Comparison of ENCODE assay signal across 8 cellular contexts in genomic region chr7:18610331-18610948, GRCh38.
DNase-seq lines count a peak whose midpoint lies in the region; ATAC-seq and TF ChIP-seq lines count a peak whose summit lies in the region.

No MANE protein-coding gene starts in this region.

- H4K20me1 ChIP-seq in hepatocyte (ENCODE audit: insufficient read depth, poor library complexity, severe bottlenecking) = no peaks in the 10 kb centered on the region

- no peaks in the 10 kb centered on the region for H3K36me3 Mint-ChIP-seq in Caco-2 (ENCODE audit: insufficient read depth, unreplicated experiment)

- H3K27ac Mint-ChIP-seq in Caco-2 (ENCODE audit: unreplicated experiment) = no peak overlapping the region

- WGBS in hepatocyte (ENCODE audit: low lambda C conversion rate, missing lambda C conversion rate) = 43% methylated on average over 8 of the region's 8 CpGs

- H3K4me3 ChIP-seq in Caco-2 (ENCODE audit: low read depth, low read length) (no peak overlapping the region), hepatocyte (no peak overlapping the region)

- TF ChIP-seq CTCF in Caco-2 (IDR thresholded peaks at IDR 0.05; ENCODE audit: insufficient read depth in 1 of 2, low read depth in 1 of 2, low read length in 1 of 2, severe bottlenecking in 1 of 2, unreplicated experiment in 1 of 2) = peak; percentile 62 to 66
- peak; percentile 48 for TF ChIP-seq CTCF in hepatocyte (IDR thresholded peaks at IDR 0.05; ENCODE audit: poor library complexity)

- no peaks in the 10 kb centered on the region for H3K27me3 Mint-ChIP-seq in Caco-2 (ENCODE audit: insufficient read depth, unreplicated experiment)

- no peaks in the 10 kb centered on the region for H3K36me3 ChIP-seq in Caco-2 (ENCODE audit: control insufficient read depth, insufficient read depth, low read length)
- H3K36me3 ChIP-seq in hepatocyte (replicated peaks; ENCODE audit: insufficient read depth, low read depth) = no peaks in the 10 kb centered on the region

- ATAC-seq in GM19467 (IDR thresholded peaks at IDR 0.05; ENCODE audit: unreplicated experiment) (no peak), HG03108 (IDR thresholded peaks at IDR 0.05; ENCODE audit: unreplicated experiment) (no peak)

- DNase-seq in Caco-2 (peak in 1 of 2 experiments; percentile 34), HCEC 1CT (peak; percentile 19), RPMI7951 (ENCODE audit: low read depth) (peak; percentile 63), hepatocyte (ENCODE audit: low spot score) (peak; percentile 25), cerebellar nuclear complex (lab: John Stamatoyannopoulos, UW) (no peak)
- no peak for DNase-seq in activated CD4-positive, alpha-beta T cell treated with anti-CD3 and anti-CD28 coated beads, Interleukin-2, amount 50 U/mL, for 4 hours

- H3K4me1 ChIP-seq in Caco-2 (no peaks in the 10 kb centered on the region), hepatocyte (ENCODE audit: insufficient read depth) (no peaks in the 10 kb centered on the region)

- CTCF ChIA-PET in Caco-2 (lab: Charles Lee) = interaction anchor here (0.7 kb wide), 1 partner anchor 915 kb away, joined by 3 read pairs; no protein-coding TSS in a partner anchor

- POLR2A ChIA-PET in Caco-2 (lab: Charles Lee) = no interaction called here

- H3K9me2 ChIP-seq in hepatocyte (replicated peaks; ENCODE audit: insufficient read depth) = no peaks in the 10 kb centered on the region

- H3K9me3 ChIP-seq in Caco-2 (no peaks in the 10 kb centered on the region), hepatocyte (ENCODE audit: low read depth) (no peaks in the 10 kb centered on the region)

- H3K27me3 ChIP-seq in Caco-2 (replicated peaks; ENCODE audit: control insufficient read depth, insufficient read depth, low read length) = no peaks in the 10 kb centered on the region
- no peaks in the 10 kb centered on the region for H3K27me3 ChIP-seq in hepatocyte

- no peaks in the 10 kb centered on the region for H3K4me1 Mint-ChIP-seq in Caco-2 (ENCODE audit: low read depth, unreplicated experiment)

- H2AFZ ChIP-seq in hepatocyte = no peak overlapping the region

- intact Hi-C loops in Caco-2 (cut with micrococcal nuclease; ENCODE audit: unreplicated experiment) = loop anchor here (1.0 kb wide), 1 partner anchor 258 kb away; no protein-coding TSS in a partner anchor

- no peaks in the 10 kb centered on the region for H3K79me2 ChIP-seq in hepatocyte

- H3K9me3 Mint-ChIP-seq in Caco-2 (ENCODE audit: unreplicated experiment) = peaks cover under 1% of the 10 kb centered on the region

- no peak overlapping the region for H3K4me2 ChIP-seq in hepatocyte

- no peak overlapping the region for H3K27ac ChIP-seq in hepatocyte

- H3K4me3 Mint-ChIP-seq in Caco-2 (ENCODE audit: unreplicated experiment) = no peak overlapping the region

- BruUV-seq in Caco-2 (replicated peaks; lab: Mats Ljungman, UMichigan) = no TSS peak

Comparison
In these comparisons a context has a peak if more than half of its experiments do, and no peak if none do; other contexts are left out.
1. DNase-seq: peak in HCEC 1CT (single experiment), RPMI7951 (single experiment) and hepatocyte (single experiment); none in cerebellar nuclear complex (0 of 2) and activated CD4-positive, alpha-beta T cell treated with anti-CD3 and anti-CD28 coated beads, Interleukin-2, amount 50 U/mL, for 4 hours (0 of 2).